In the genomic region with DNA sequence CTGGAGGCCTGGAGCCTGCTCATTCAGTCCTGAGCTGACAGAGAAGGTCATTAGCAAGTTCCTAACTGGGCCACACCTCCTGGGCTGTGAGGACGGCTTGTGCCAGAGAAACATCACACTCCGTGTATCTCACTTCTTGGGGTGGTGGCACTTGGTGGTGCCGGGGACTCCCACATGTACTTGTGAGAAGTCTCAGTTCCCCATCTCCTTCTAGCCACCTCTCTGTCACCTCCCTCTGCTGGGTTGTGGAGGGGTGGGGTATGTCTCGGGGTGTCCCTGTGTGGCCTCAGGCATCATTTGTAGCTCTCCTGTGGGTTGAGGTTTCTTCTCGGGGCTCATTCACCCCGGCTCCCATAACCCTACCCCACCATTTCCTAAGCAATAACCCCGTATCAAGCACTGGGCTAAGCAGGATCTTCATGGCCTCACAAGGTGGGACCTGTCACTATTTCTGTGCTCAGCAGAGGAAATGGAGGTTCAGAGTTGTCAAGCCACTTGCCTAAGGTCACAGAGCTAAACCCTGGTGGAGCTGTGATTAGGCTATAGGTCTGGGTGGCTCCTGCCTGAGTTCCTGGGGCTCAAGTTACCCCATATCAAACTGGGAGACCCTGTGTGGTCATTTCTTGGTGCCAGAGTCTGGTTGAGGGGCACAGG, we compare ENCODE assay signal across 1 cellular context.
A peak's percentile ranks its signal among the peaks of the same experiment; 100 is the strongest.
TF ChIP-seq lines count a peak whose summit lies in the region.

No MANE protein-coding gene starts in this region.

TF ChIP-seq in GM12878, 131 proteins besides CTCF, POLR2A, EP300 and RAD21 (continued from another document):
- no peak for TF ChIP-seq TCF3 (IDR thresholded peaks at IDR 0.05; ENCODE audit: borderline replicate concordance, insufficient read depth, low read depth, low read length)
- no peak for TF ChIP-seq ZNF384 (IDR thresholded peaks at IDR 0.05; ENCODE audit: borderline replicate concordance, low read depth, low read length)
- TF ChIP-seq, protein P1, sequence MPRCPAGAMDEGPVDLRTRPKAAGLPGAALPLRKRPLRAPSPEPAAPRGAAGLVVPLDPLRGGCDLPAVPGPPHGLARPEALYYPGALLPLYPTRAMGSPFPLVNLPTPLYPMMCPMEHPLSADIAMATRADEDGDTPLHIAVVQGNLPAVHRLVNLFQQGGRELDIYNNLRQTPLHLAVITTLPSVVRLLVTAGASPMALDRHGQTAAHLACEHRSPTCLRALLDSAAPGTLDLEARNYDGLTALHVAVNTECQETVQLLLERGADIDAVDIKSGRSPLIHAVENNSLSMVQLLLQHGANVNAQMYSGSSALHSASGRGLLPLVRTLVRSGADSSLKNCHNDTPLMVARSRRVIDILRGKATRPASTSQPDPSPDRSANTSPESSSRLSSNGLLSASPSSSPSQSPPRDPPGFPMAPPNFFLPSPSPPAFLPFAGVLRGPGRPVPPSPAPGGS (IDR thresholded peaks at IDR 0.05; ENCODE audit: borderline replicate concordance, insufficient read depth, low read depth, low read length, poor library complexity, severe bottlenecking), result no peak
- peak; percentile 74 for TF ChIP-seq DPF2 (IDR thresholded peaks at IDR 0.05)
- TF ChIP-seq POLR2AphosphoS5 (IDR thresholded peaks at IDR 0.05; ENCODE audit: low read length), result no peak
- TF ChIP-seq MEF2B (IDR thresholded peaks at IDR 0.05; ENCODE audit: partially characterized antibody, poor library complexity, severe bottlenecking), result peak; percentile 40
- peak; percentile 82 for TF ChIP-seq SMARCA5 (IDR thresholded peaks at IDR 0.05)
- TF ChIP-seq CHD1 (IDR thresholded peaks at IDR 0.05; ENCODE audit: low read depth, low read length), result no peak
- TF ChIP-seq BMI1 (IDR thresholded peaks at IDR 0.05; ENCODE audit: borderline replicate concordance), result no peak
- peak; percentile 34 for TF ChIP-seq SP1 (IDR thresholded peaks at IDR 0.05; ENCODE audit: low read depth, low read length)
- TF ChIP-seq IKZF2 (IDR thresholded peaks at IDR 0.05), result peak; percentile 60 to 64; a peak in 3 of 4 replicates
